ENCODE assay signal across 15 cellular contexts in genomic region chr4:3414421-3415279, GRCh38. TPM values are rescaled to one million over a fixed set of nuclear protein-coding genes. Genes with fewer than 3 reads are reported as not detected.
A peak's percentile ranks its signal among the peaks of the same experiment; 100 is the strongest.
DNase-seq lines count a peak whose midpoint lies in the region; ATAC-seq, FAIRE-seq and TF ChIP-seq lines count a peak whose summit lies in the region.
"Had no signal": no experiment of that assay in that cellular context is flagged by ENCODE, and none has a peak within 500 bp of the region (broad histone marks: within the 10 kb centered on the region; RNA-seq: fewer than 3 reads in every experiment).

No MANE protein-coding gene starts in this region.

- H2BK5ac ChIP-seq in H9 (ENCODE audit: insufficient read length, low read length): no peak overlapping the region

- H3K23me2 ChIP-seq in H9 (ENCODE audit: insufficient read length, low read depth, low read length, poor library complexity, severe bottlenecking): no peaks in the 10 kb centered on the region

- H2BK12ac ChIP-seq in H9 (ENCODE audit: insufficient read length, low read depth, low read length): no peak overlapping the region

- TF ChIP-seq CTCF in H9 (conservative IDR thresholded peaks at IDR 0.05): no peak

- peaks cover 0 to 30% (median 2%) of the 10 kb centered on the region in 3 experiments; a peak in 4 of 7 replicates for H3K36me3 Mint-ChIP-seq in H9 (ENCODE audit: insufficient read depth in 1 of 3, low read depth in 3 of 3)

- no peak overlapping the region for H2BK20ac ChIP-seq in H9 (ENCODE audit: low read depth, low read length, poor library complexity, severe bottlenecking)

- H3K79me1 ChIP-seq in H9 (ENCODE audit: insufficient read depth, low read depth, low read length, poor library complexity, severe bottlenecking): no peaks in the 10 kb centered on the region

- no peak overlapping the region for H3K27ac ChIP-seq in H9 (ENCODE audit: insufficient read length, low read depth, low read length)
- H3K27ac ChIP-seq: epithelial cell of prostate had no signal

- H3K4me1 Mint-ChIP-seq in H9: 0 out of 4 replicates have a peak, but pooled peaks cover 0 to 5% of the 10 kb centered on the region in 2 experiments
- H3K4me1 Mint-ChIP-seq: CD8-positive, alpha-beta memory T cell had no signal

- H3K9ac ChIP-seq in H9 (ENCODE audit: extremely low read depth, insufficient read length, low read length): no peak overlapping the region

- no peak overlapping the region for H3K23ac ChIP-seq in H9 (ENCODE audit: insufficient read length, low read depth, low read length)

- DNase-seq in H9 (peak; percentile 18), RPMI8226 (peak; percentile 74), globus pallidus (ENCODE audit: low spot score) (peak; percentile 41), pons (ENCODE audit: low spot score) (peak; percentile 62), DMS 273 treated with DMSO at 0.1 percent for 48 hours (lab: John Stamatoyannopoulos, UW) (no peak), H54 (ENCODE audit: insufficient read length, low spot score) (no peak)
- DNase-seq: CD8-positive, alpha-beta memory T cell; IMR-90; NCI-H2029; PC-3 had no signal

- no peak overlapping the region for H2BK120ac ChIP-seq in H9 (ENCODE audit: low read depth, low read length, poor library complexity, severe bottlenecking)

- peak overlapping the region; percentile 22 to 72 (median 37); a peak in 2 of 7 replicates for H3K27ac Mint-ChIP-seq in H9

- no peak overlapping the region for H2AFZ ChIP-seq in H9 (ENCODE audit: low read length)

- no peak overlapping the region for H2BK15ac ChIP-seq in H9 (ENCODE audit: low read depth, low read length)

- no peak overlapping the region for H4K5ac ChIP-seq in H9 (ENCODE audit: insufficient read length, low read depth, low read length)

- H3K4me2 ChIP-seq in H9 (ENCODE audit: insufficient read depth, insufficient read length, low read length): no peak overlapping the region

- no peak for FAIRE-seq in H54 (lab: Jason Lieb, UNC)
- FAIRE-seq: astrocyte, TTC549 had no signal

- TF ChIP-seq POLR2A in H54 (IDR thresholded peaks at IDR 0.05; ENCODE audit: low read depth, low read length): no peak

- no peaks in the 10 kb centered on the region for H3K79me2 ChIP-seq in H9 (ENCODE audit: insufficient read depth, low read length)

- H3K27me3 Mint-ChIP-seq in H9 (ENCODE audit: low read depth): no peaks in the 10 kb centered on the region; the same call in 1 of the 2 replicates
- H3K27me3 Mint-ChIP-seq: CD8-positive, alpha-beta memory T cell had no signal

- no peaks in the 10 kb centered on the region for H3K9me3 ChIP-seq in H9 (ENCODE audit: control insufficient read depth, low read depth, low read length)

- ATAC-seq in GM19467 (IDR thresholded peaks at IDR 0.05; ENCODE audit: unreplicated experiment): no peak
- ATAC-seq: HCT116, PC-3 had no signal

- no CpG with 5 or more reads among the region's 37 CpGs for WGBS in H9 (ENCODE audit: extremely low coverage, insufficient read length, low lambda C conversion rate)

- H3K4me1 ChIP-seq in H9 (ENCODE audit: insufficient read depth, low read length): no peaks in the 10 kb centered on the region

- H4K8ac ChIP-seq in H9 (replicated peaks; ENCODE audit: insufficient read length, low read depth, low read length): no peak overlapping the region

- no peaks in the 10 kb centered on the region for H3K27me3 ChIP-seq in H9 (ENCODE audit: insufficient read depth, low read length)

- H3K56ac ChIP-seq in H9 (ENCODE audit: insufficient read length, low read depth, low read length): no peak overlapping the region

- no peaks in the 10 kb centered on the region for H3K9me3 Mint-ChIP-seq in H9
- H3K9me3 Mint-ChIP-seq: CD8-positive, alpha-beta memory T cell had no signal

- no peak overlapping the region; the same call in 1 of the 2 replicates for H3K14ac ChIP-seq in H9 (ENCODE audit: insufficient read depth, low read length)

- H3K18ac ChIP-seq in H9 (ENCODE audit: insufficient read length, low read depth, low read length): peak overlapping the region; percentile 35

- H3T11ph ChIP-seq in H9 (ENCODE audit: low read length): no peak overlapping the region

- no peak overlapping the region for H2AK5ac ChIP-seq in H9 (ENCODE audit: insufficient read length, low read length)

- no peak overlapping the region for H3K4me3 Mint-ChIP-seq in H9

- no peak overlapping the region for H3K4ac ChIP-seq in H9 (ENCODE audit: low read depth, low read length)

- H4K20me1 ChIP-seq in H9 (ENCODE audit: control insufficient read depth, insufficient read depth, insufficient read length): no peaks in the 10 kb centered on the region

- H4K91ac ChIP-seq in H9 (ENCODE audit: insufficient read length, low read depth, low read length): no peak overlapping the region

RNA-seq across cellular contexts. Expression of gene HGFAC, which starts 27.1 kb away (rescaled TPM):
- total RNA-seq in H9 (2021): 0.33 and 0.37 TPM in 2 replicates
- total RNA-seq: CD8-positive, alpha-beta memory T cell; IMR-90 had no signal

RNA-seq across cellular contexts. Expression of gene DOK7, which starts 48.5 kb away (rescaled TPM):
- 0.26 TPM in 1 of 2 replicates, not detected in the other for total RNA-seq in H9 (2021)
- total RNA-seq: astrocyte; CD8-positive, alpha-beta memory T cell; IMR-90 had no signal

Comparison
In these comparisons a context has a peak if more than half of its experiments do, and no peak if none do; other contexts are left out.
1. DNase-seq: peak in H9 (single experiment), RPMI8226 (single experiment), globus pallidus (single experiment) and pons (single experiment); none in DMS 273 treated with DMSO at 0.1 percent for 48 hours (single experiment) and H54 (single experiment).